Comparison of ENCODE assay signal across 23 cellular contexts in genomic region chr1:198003468-198003867, GRCh38.
"Had no signal": no experiment of that assay in that cellular context is flagged by ENCODE, and none has a peak within 500 bp of the region (broad histone marks: within the 10 kb centered on the region; RNA-seq: fewer than 3 reads in every experiment).

No MANE protein-coding gene starts in this region.

- DNase-seq: activated CD4-positive, alpha-beta T cell treated with anti-CD3 and anti-CD28 coated beads for 48 hours; activated CD4-positive, alpha-beta T cell treated with anti-CD3 and anti-CD28 coated beads, Interleukin-2, amount 50 U/mL, for 4 hours; activated CD4-positive, CD25-positive, alpha-beta regulatory T cell treated with anti-CD3 and anti-CD28 coated beads, Interleukin-2, amount 50 U/mL, for 72 hours; activated CD8-positive, alpha-beta memory T cell treated with anti-CD3 and anti-CD28 coated beads, Interleukin-2, amount 10 ng/mL, durations not matched to agents 7 days and 5 days; activated effector memory CD4-positive, alpha-beta T cell treated with Interleukin-2 at 50 U/mL for 16 hours; activated naive CD4-positive, alpha-beta T cell; activated T-cell treated with anti-CD3 and anti-CD28 coated beads, Interleukin-2, amount 50 U/mL, for 24 hours; aorta; Karpas-422; NCI-H1105 treated with DMSO at 0.1 percent for 48 hours; NCI-H1436 treated with DMSO at 0.1 percent for 48 hours; NCI-H187 treated with DMSO at 0.1 percent for 48 hours; NCI-H2081 treated with DMSO at 0.1 percent for 48 hours; NCI-H2227 treated with DMSO at 0.1 percent for 48 hours; NCI-H446 treated with DMSO at 0.1 percent for 48 hours; NCI-H524 treated with DMSO at 0.1 percent for 48 hours; NCI-H774; PC-3; SHP77 had no signal

- ATAC-seq: activated CD8-positive, alpha-beta memory T cell treated with anti-CD3 and anti-CD28 coated beads, Interleukin-2, amount 10 ng/mL, durations not matched to agents 7 days and 5 days; K562; PC-3; WTC11 had no signal

- FAIRE-seq: bronchial epithelial cell, K562, RCC 7860 had no signal

- H3K4me3 ChIP-seq: K562 had no signal
